In the genomic region with DNA sequence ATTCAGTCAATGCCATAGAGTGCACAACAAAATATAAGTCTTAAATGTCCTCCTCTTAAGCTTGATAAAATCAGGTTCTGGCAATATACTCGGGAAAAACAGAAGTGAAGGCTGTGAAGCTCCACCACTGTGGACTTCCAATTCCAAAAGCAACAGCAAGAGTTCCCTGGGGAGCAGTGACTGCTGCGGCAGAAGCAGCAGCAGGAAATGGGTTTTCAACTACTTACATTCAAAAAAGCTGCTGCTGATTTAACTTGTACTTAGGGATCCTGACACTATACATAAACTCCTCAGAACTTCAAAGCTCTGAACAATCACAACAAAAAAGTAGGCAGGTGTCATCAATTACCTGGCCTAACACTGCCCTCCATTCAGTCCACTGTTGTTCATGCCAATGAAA, we compare ENCODE assay signal across 1 cellular context.
TF ChIP-seq lines count a peak whose summit lies in the region.

No MANE protein-coding gene starts in this region.

TF ChIP-seq in HepG2, 621 proteins besides CTCF, POLR2A, EP300 and RAD21 (continued from another document):
- TF ChIP-seq ZHX2 (IDR thresholded peaks at IDR 0.05; ENCODE audit: low read depth) (no peak), ZHX2 (CRISPR knock-in tag; IDR thresholded peaks at IDR 0.05; ENCODE audit: borderline replicate concordance) (no peak)
